ENCODE assay signal across 8 cellular contexts in the genomic region with DNA sequence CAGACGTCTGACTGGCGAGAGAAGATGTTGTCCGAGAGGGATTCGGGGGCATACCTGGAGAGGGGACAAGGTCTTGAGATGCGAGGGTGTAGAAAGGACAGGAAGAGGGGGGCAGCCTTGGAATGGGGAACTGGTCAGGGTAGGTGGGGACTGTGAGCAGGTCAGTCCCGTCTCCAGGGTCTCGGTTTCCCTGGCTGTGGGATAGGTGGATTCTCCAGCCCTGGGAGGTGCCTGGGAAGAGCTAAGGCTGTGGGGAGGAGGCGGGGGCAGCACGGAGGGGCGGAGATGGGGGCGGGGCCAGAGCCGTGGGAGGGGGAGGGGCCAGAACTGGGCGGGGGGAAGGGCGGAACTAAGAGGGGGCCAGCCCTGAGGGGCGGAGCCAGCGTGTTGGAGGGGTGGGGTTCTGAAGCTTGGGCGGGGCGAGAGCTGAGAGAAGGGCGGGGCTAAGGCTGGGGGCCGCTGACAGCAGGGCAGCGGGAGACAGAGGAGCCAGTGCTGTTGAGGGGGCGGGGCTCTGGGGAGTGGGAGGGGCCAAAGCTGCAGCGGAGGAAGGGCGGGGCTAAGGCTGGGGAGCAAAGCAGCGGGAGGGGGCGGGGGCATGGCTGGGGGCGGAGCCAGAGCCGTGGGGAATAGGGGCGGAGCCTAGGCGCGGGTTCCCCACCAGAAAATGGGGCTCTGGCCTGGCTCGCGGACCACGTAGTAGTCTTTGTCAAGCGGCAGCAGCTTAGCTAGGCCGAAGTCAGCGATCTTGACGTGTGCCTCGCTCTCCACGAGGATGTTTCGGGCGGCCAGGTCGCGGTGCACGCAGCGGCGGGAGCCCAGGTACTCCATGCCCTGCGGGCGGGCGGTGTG. TPM values are rescaled to one million over a fixed set of nuclear protein-coding genes. Genes with fewer than 3 reads are reported as not detected.
DNase-seq lines count a peak whose midpoint lies in the region; ATAC-seq and TF ChIP-seq lines count a peak whose summit lies in the region.

No MANE protein-coding gene starts in this region.

- H3K4me1 Mint-ChIP-seq in naive B cell, result peaks cover 5 to 13% (median 6%) of the 10 kb centered on the region in 3 donors

- no peaks in the 10 kb centered on the region for H3K36me3 ChIP-seq in ES-I3 (ENCODE audit: insufficient read depth, low read length)
- H3K36me3 ChIP-seq in esophagus muscularis mucosa, result peaks cover 0 to 15% (median 0%) of the 10 kb centered on the region in 4 donors
- H3K36me3 ChIP-seq in tibial nerve, result peaks cover 0 to 4% (median 0%) of the 10 kb centered on the region in 3 donors

- H3K36me3 Mint-ChIP-seq in naive B cell, result peaks cover 10 to 36% of the 10 kb centered on the region in 2 donors

- H3K27me3 ChIP-seq in esophagus muscularis mucosa (peaks cover 0 to 92% (median 22%) of the 10 kb centered on the region in 4 donors), tibial nerve (peaks cover 0 to 57% of the 10 kb centered on the region in 2 donors)

- ATAC-seq in naive B cell (ENCODE audit: low read depth in 2 of 2) (peak; percentile 16 to 21), HG02884 (IDR thresholded peaks at IDR 0.05; ENCODE audit: unreplicated experiment) (no peak)

- no peaks in the 10 kb centered on the region for H3K9me3 Mint-ChIP-seq in naive B cell

- no peak overlapping the region for H3K27ac ChIP-seq in esophagus muscularis mucosa (replicated peaks in 1 of 4)
- H3K27ac ChIP-seq in tibial nerve, result no peak overlapping the region

- H3K27ac Mint-ChIP-seq in naive B cell, result peak overlapping the region in 3 of 6 donors; percentile 33 to 75 (median 61)

- H3K4me3 Mint-ChIP-seq in naive B cell, result no peak overlapping the region

- H3K9me3 ChIP-seq in ES-I3 (ENCODE audit: control insufficient read depth, insufficient read depth, low read length) (no peaks in the 10 kb centered on the region), esophagus muscularis mucosa (no peaks in the 10 kb centered on the region), tibial nerve (no peaks in the 10 kb centered on the region)

- H3K27me3 Mint-ChIP-seq in naive B cell, result no peaks in the 10 kb centered on the region

- H3K4me3 ChIP-seq in esophagus muscularis mucosa (peak overlapping the region in 3 of 4 donors; percentile 30 to 48 (median 31)), tibial nerve (peak overlapping the region in 1 of 4 donors; percentile 22)

- no peak for TF ChIP-seq POLR2A in esophagus muscularis mucosa (IDR thresholded peaks at IDR 0.05; ENCODE audit: low read depth)
- no peak for TF ChIP-seq POLR2A in tibial nerve (IDR thresholded peaks at IDR 0.05)

- H3K4me1 ChIP-seq in ES-I3 (ENCODE audit: insufficient read depth, low read length), result peaks cover 6% of the 10 kb centered on the region; the same call in 1 of the 2 replicates
- H3K4me1 ChIP-seq in esophagus muscularis mucosa, result peaks cover 0 to 21% (median 20%) of the 10 kb centered on the region in 4 donors
- peaks cover 0 to 16% (median 0%) of the 10 kb centered on the region in 4 donors for H3K4me1 ChIP-seq in tibial nerve

- DNase-seq in NCI-H187 treated with DMSO at 0.1 percent for 48 hours (lab: John Stamatoyannopoulos, UW), result peak; percentile 40
- DNase-seq in activated CD4-positive, alpha-beta T cell treated with anti-CD3 and anti-CD28 coated beads, Interleukin-2, amount 50 U/mL, for 48 hours, result peak; percentile 59 to 63
- DNase-seq in esophagus muscularis mucosa (ENCODE audit: extremely low spot score), result no peak
- no peak for DNase-seq in naive B cell
- peak; percentile 47 to 48 for DNase-seq in tibial nerve (ENCODE audit: low spot score in 2 of 2)
- no peak for DNase-seq in NOMO-1 (lab: John Stamatoyannopoulos, UW; ENCODE audit: unreplicated experiment in 2 of 2)

- WGBS in esophagus muscularis mucosa, result 40% methylated on average over 49 of the region's 50 CpGs
- 27 to 33% methylated on average over 36 to 45 of the region's 50 CpGs for WGBS in tibial nerve, 2 donors

- TF ChIP-seq CTCF in esophagus muscularis mucosa (IDR thresholded peaks at IDR 0.05), result no peak
- no peak for TF ChIP-seq CTCF in tibial nerve (IDR thresholded peaks at IDR 0.05)

- intact Hi-C loops in esophagus muscularis mucosa (cut with DNase I), result no loop called here

- TF ChIP-seq EP300 in esophagus muscularis mucosa (IDR thresholded peaks at IDR 0.05) (no peak), tibial nerve (IDR thresholded peaks at IDR 0.05) (no peak)

- H3K9ac ChIP-seq in ES-I3 (ENCODE audit: low read depth, low read length), result peak overlapping the region; percentile 99

RNA-seq across cellular contexts. Expression of gene INSL3, which starts 9.5 kb away (rescaled TPM):
- total RNA-seq in esophagus muscularis mucosa (not detected), tibial nerve (not detected)
- 1 to 10 TPM in 2 of 6 donors, under 1 TPM in 3, not detected in 1; 0.49 to 1.8 (median 0.89) TPM for polyA plus RNA-seq in naive B cell (ENCODE audit: low read depth in 6 of 6)

RNA-seq across cellular contexts. Expression of gene JAK3, which starts 17.0 kb away (rescaled TPM):
- 1 to 10 TPM; 2.1 to 8.9 (median 3.4) TPM for total RNA-seq in esophagus muscularis mucosa
- polyA plus RNA-seq in naive B cell (ENCODE audit: low read depth in 6 of 6), result 10 to 100 TPM; 38.5 to 68.7 (median 56.0) TPM
- total RNA-seq in tibial nerve, result 10 to 100 TPM in 2 of 4 donors, 1 to 10 TPM in 2; 1.9 to 18.0 (median 8.3) TPM

RNA-seq across cellular contexts. Expression of gene RPL18A, which starts 28.9 kb away (rescaled TPM):
- total RNA-seq in esophagus muscularis mucosa (1,000 to 10,000 TPM; 1,042 to 1,624 (median 1,374) TPM), tibial nerve (1,000 to 10,000 TPM; 1,544 to 1,849 (median 1,738) TPM)
- 1,000 to 10,000 TPM; 4,544 to 6,141 (median 5,279) TPM for polyA plus RNA-seq in naive B cell (ENCODE audit: low read depth in 6 of 6)

RNA-seq across cellular contexts. Expression of gene B3GNT3, which starts 35.9 kb away (rescaled TPM):
- total RNA-seq in esophagus muscularis mucosa, result under 1 TPM; 0.33 to 0.84 (median 0.62) TPM
- polyA plus RNA-seq in naive B cell (ENCODE audit: low read depth in 6 of 6), result not detected
- 1 to 10 TPM in 1 of 4 donors, under 1 TPM in 2, not detected in 1; 0.20 to 2.4 (median 0.44) TPM for total RNA-seq in tibial nerve

RNA-seq across cellular contexts. Expression of gene SLC5A5, which starts 41.0 kb away (rescaled TPM):
- total RNA-seq in esophagus muscularis mucosa, result under 1 TPM in 1 of 4 donors, not detected in 3; 0.17 TPM
- under 1 TPM in 5 of 6 donors, not detected in 1; 0.07 to 0.80 (median 0.19) TPM for polyA plus RNA-seq in naive B cell (ENCODE audit: low read depth in 6 of 6)
- not detected for total RNA-seq in tibial nerve

Comparison
In these comparisons a context has a peak if more than half of its experiments do, and no peak if none do; other contexts are left out.
1. DNase-seq: peak in NCI-H187 treated with DMSO at 0.1 percent for 48 hours (single experiment), activated CD4-positive, alpha-beta T cell treated with anti-CD3 and anti-CD28 coated beads, Interleukin-2, amount 50 U/mL, for 48 hours (2 of 2) and tibial nerve (2 of 2); none in esophagus muscularis mucosa (single experiment), naive B cell (single experiment) and NOMO-1 (0 of 2).